Comparison of ENCODE assay signal across 29 cellular contexts in genomic region chr22:27201741-27202140, GRCh38.
DNase-seq lines count a peak whose midpoint lies in the region; ATAC-seq, FAIRE-seq and TF ChIP-seq lines count a peak whose summit lies in the region.
"Had no signal": no experiment of that assay in that cellular context is flagged by ENCODE, and none has a peak within 500 bp of the region (broad histone marks: within the 10 kb centered on the region; RNA-seq: fewer than 3 reads in every experiment).

No MANE protein-coding gene starts in this region.

- H3K27me3 Mint-ChIP-seq in endodermal cell (ENCODE audit: insufficient read depth) = peaks cover 84% of the 10 kb centered on the region
- H3K27me3 Mint-ChIP-seq in nephron (ENCODE audit: low read depth) = peaks cover 22% of the 10 kb centered on the region
- H3K27me3 Mint-ChIP-seq: activated naive CD8-positive, alpha-beta T cell treated with anti-CD3 and anti-CD28 coated beads, Interleukin-2, amount 10 ng/mL, durations not matched to agents 7 days and 5 days had no signal

- H3K9me3 ChIP-seq in A549 (no peaks in the 10 kb centered on the region), PC-9 (ENCODE audit: insufficient read depth, low read depth) (no peaks in the 10 kb centered on the region), endodermal cell (ENCODE audit: control insufficient read depth, low read length) (peaks cover 6% of the 10 kb centered on the region)
- H3K9me3 ChIP-seq: body of pancreas, neutrophil, thoracic aorta had no signal

- H3K4me1 ChIP-seq in A549 = peaks cover 39% of the 10 kb centered on the region
- peaks cover 35% of the 10 kb centered on the region for H3K4me1 ChIP-seq in PC-9 (replicated peaks; ENCODE audit: insufficient read depth)
- H3K4me1 ChIP-seq in endodermal cell (ENCODE audit: control insufficient read depth, insufficient read depth, low read length) = peaks cover 3% of the 10 kb centered on the region

- TF ChIP-seq CTCF in A549 (IDR thresholded peaks at IDR 0.05) (no peak), PC-9 (conservative IDR thresholded peaks at IDR 0.05) (no peak), endodermal cell (conservative IDR thresholded peaks at IDR 0.05) (no peak), nephron (IDR thresholded peaks at IDR 0.05; ENCODE audit: unreplicated experiment in 3 of 3) (no peak)

- H3K36me3 Mint-ChIP-seq in endodermal cell (ENCODE audit: low read depth) = no peaks in the 10 kb centered on the region
- H3K36me3 Mint-ChIP-seq in nephron (ENCODE audit: low read depth) = no peaks in the 10 kb centered on the region
- H3K36me3 Mint-ChIP-seq: activated naive CD8-positive, alpha-beta T cell treated with anti-CD3 and anti-CD28 coated beads, Interleukin-2, amount 10 ng/mL, durations not matched to agents 7 days and 5 days had no signal

- H3K27me3 ChIP-seq in PC-9 (ENCODE audit: insufficient read depth, low read depth) (no peaks in the 10 kb centered on the region), endodermal cell (ENCODE audit: control insufficient read depth, insufficient read depth, low read length, poor library complexity, severe bottlenecking) (peaks cover 21% of the 10 kb centered on the region)
- H3K27me3 ChIP-seq: BLaER1 treated with 17β-estradiol and CSF1 and Interleukin-3, amounts not matched to agents 10 nM and 100 nM; body of pancreas had no signal

- no peaks in the 10 kb centered on the region for H3K9me2 ChIP-seq in PC-9 (ENCODE audit: insufficient read depth)

- intact Hi-C loops in PC-9 (cut with micrococcal nuclease; ENCODE audit: unreplicated experiment) = loop anchor here (1.0 kb wide), 1 partner anchor 38 kb away; no protein-coding TSS in a partner anchor

- TF ChIP-seq RAD21 in A549 (conservative IDR thresholded peaks at IDR 0.05 in 1 of 2, IDR thresholded peaks at IDR 0.05 in 1 of 2) = no peak

- H3K9me3 Mint-ChIP-seq in endodermal cell = peaks cover 6% of the 10 kb centered on the region
- no peaks in the 10 kb centered on the region for H3K9me3 Mint-ChIP-seq in nephron
- H3K9me3 Mint-ChIP-seq: activated naive CD8-positive, alpha-beta T cell treated with anti-CD3 and anti-CD28 coated beads, Interleukin-2, amount 10 ng/mL, durations not matched to agents 7 days and 5 days; H9; T-helper 2 cell treated with Interferon-gamma antibody and Interleukin-4, amounts not matched to agents 5 μg/mL and 100 μg/mL, for 36 hours had no signal

- TF ChIP-seq POLR2A in A549 (IDR thresholded peaks at IDR 0.05; ENCODE audit: low read length) = no peak

- no peaks in the 10 kb centered on the region for H3K79me2 ChIP-seq in PC-9 (ENCODE audit: low read depth)

- H2AFZ ChIP-seq in PC-9 = no peak overlapping the region

- 92% methylated on average over 3 of the region's 3 CpGs for WGBS in A549 (ENCODE audit: missing lambda C conversion rate)
- WGBS in endodermal cell (ENCODE audit: insufficient coverage in 1 of 2, insufficient read length in 1 of 2), 2 experiments = 62 to 87% methylated on average over 2 to 3 of the region's 3 CpGs

- ATAC-seq in A549 (no peak), GM18870 (IDR thresholded peaks at IDR 0.05; ENCODE audit: unreplicated experiment) (no peak)
- ATAC-seq: stimulated activated naive CD8-positive, alpha-beta T cell treated with anti-CD3 and anti-CD28 coated beads, Interleukin-15, Interleukin-2, amounts not matched to agents 100 U/mL and 50 U/mL, for 24 hours had no signal

- CTCF ChIA-PET in A549 (lab: Yijun Ruan, JAX) (interaction anchor here (1.0 kb wide), 1 partner anchor 8 kb away, joined by 3 read pairs; no protein-coding TSS in a partner anchor), PC-9 (lab: Charles Lee) (no interaction called here)

- no peak for DNase-seq in A549 (ENCODE audit: low read depth in 1 of 2, low spot score in 1 of 2)
- DNase-seq in PC-9 = no peak
- DNase-seq in endodermal cell = no peak
- no peak for DNase-seq in activated CD4-positive, alpha-beta T cell treated with anti-CD3 and anti-CD28 coated beads, Interleukin-2, amount 50 U/mL, for 1 hour
- DNase-seq in T-helper 2 cell = no peak
- DNase-seq in DMS153 (lab: John Stamatoyannopoulos, UW) = no peak
- DNase-seq: 8988T; activated CD4-positive, alpha-beta T cell treated with anti-CD3 and anti-CD28 coated beads for 4 hours; activated CD8-positive, alpha-beta memory T cell treated with anti-CD3 and anti-CD28 coated beads for 24 hours; activated gamma-delta T cell; activated naive CD8-positive, alpha-beta T cell treated with anti-CD3 and anti-CD28 coated beads, Interleukin-2, amount 10 ng/mL, durations not matched to agents 7 days and 5 days; activated T-cell treated with anti-CD3 and anti-CD28 coated beads, Interleukin-2, amount 50 U/mL, for 1 hour; body of pancreas; effector CD4-positive, alpha-beta T cell; GF-D8; H9; heart left ventricle; NCI-H1436; NCI-H446; NCI-H774; stimulated activated naive CD8-positive, alpha-beta T cell treated with anti-CD3 and anti-CD28 coated beads, Interleukin-15, Interleukin-2, amounts not matched to agents 100 U/mL and 50 U/mL, for 24 hours had no signal

- H3K27ac Mint-ChIP-seq in endodermal cell (peak overlapping the region; percentile 55), nephron (peak overlapping the region; percentile 94 to 98 (median 97))
- H3K27ac Mint-ChIP-seq: activated naive CD8-positive, alpha-beta T cell treated with anti-CD3 and anti-CD28 coated beads, Interleukin-2, amount 10 ng/mL, durations not matched to agents 7 days and 5 days; T-helper 2 cell treated with Interferon-gamma antibody and Interleukin-4, amounts not matched to agents 5 μg/mL and 100 μg/mL, for 36 hours had no signal

- H3K27ac ChIP-seq in A549 = peak overlapping the region; percentile 77 to 95
- H3K27ac ChIP-seq in PC-9 = peak overlapping the region; percentile 82
- no peak overlapping the region for H3K27ac ChIP-seq in endodermal cell (ENCODE audit: low read depth, low read length)
- H3K27ac ChIP-seq: BLaER1 treated with 17β-estradiol and CSF1 and Interleukin-3, amounts not matched to agents 10 nM and 100 nM; KMS-11; neutrophil; thoracic aorta; VCaP had no signal

- peak overlapping the region; percentile 70; the same call in 1 of the 3 replicates for H3K4me2 ChIP-seq in A549
- peak overlapping the region; percentile 77 for H3K4me2 ChIP-seq in PC-9
- H3K4me2 ChIP-seq: BLaER1 treated with 17β-estradiol and CSF1 and Interleukin-3, amounts not matched to agents 10 nM and 100 nM; KMS-11 had no signal

- H3K4me3 ChIP-seq in A549 (no peak overlapping the region), PC-9 (no peak overlapping the region), endodermal cell (ENCODE audit: low read length) (no peak overlapping the region)
- H3K4me3 ChIP-seq: BLaER1 treated with 17β-estradiol and CSF1 and Interleukin-3, amounts not matched to agents 10 nM and 100 nM; body of pancreas; heart left ventricle had no signal

- peaks cover 24% of the 10 kb centered on the region for H3K4me1 Mint-ChIP-seq in endodermal cell
- H3K4me1 Mint-ChIP-seq in nephron = peaks cover 63% of the 10 kb centered on the region
- H3K4me1 Mint-ChIP-seq: activated naive CD8-positive, alpha-beta T cell treated with anti-CD3 and anti-CD28 coated beads, Interleukin-2, amount 10 ng/mL, durations not matched to agents 7 days and 5 days had no signal

- TF ChIP-seq EP300 in A549 (IDR thresholded peaks at IDR 0.05) = no peak

- POLR2A ChIA-PET in A549 (lab: Yijun Ruan, JAX) = no interaction called here
- POLR2A ChIA-PET in PC-9 (lab: Charles Lee; ENCODE audit: unreplicated experiment) = no interaction called here

- H4K20me1 ChIP-seq in PC-9 (ENCODE audit: insufficient read depth) = no peaks in the 10 kb centered on the region
- H4K20me1 ChIP-seq: BLaER1 treated with 17β-estradiol and CSF1 and Interleukin-3, amounts not matched to agents 10 nM and 100 nM had no signal

- no peak overlapping the region for H3K9ac ChIP-seq in endodermal cell (ENCODE audit: extremely low read depth, low read length, poor library complexity, severe bottlenecking)
- H3K9ac ChIP-seq: BLaER1 treated with 17β-estradiol and CSF1 and Interleukin-3, amounts not matched to agents 10 nM and 100 nM; KMS-11 had no signal

- BruUV-seq in PC-9 (replicated peaks; lab: Mats Ljungman, UMichigan) = no TSS peak

- H3K4me3 Mint-ChIP-seq in endodermal cell (no peak overlapping the region), nephron (no peak overlapping the region)
- H3K4me3 Mint-ChIP-seq: activated naive CD8-positive, alpha-beta T cell treated with anti-CD3 and anti-CD28 coated beads, Interleukin-2, amount 10 ng/mL, durations not matched to agents 7 days and 5 days; H9; T-helper 2 cell treated with Interferon-gamma antibody and Interleukin-4, amounts not matched to agents 5 μg/mL and 100 μg/mL, for 36 hours had no signal

- FAIRE-seq in A549 (lab: Jason Lieb, UNC) = no peak

- no peaks in the 10 kb centered on the region for H3K36me3 ChIP-seq in PC-9 (ENCODE audit: low read depth)
- no peaks in the 10 kb centered on the region for H3K36me3 ChIP-seq in endodermal cell (ENCODE audit: control insufficient read depth, insufficient read depth, low read length)
- H3K36me3 ChIP-seq: BLaER1 treated with 17β-estradiol and CSF1 and Interleukin-3, amounts not matched to agents 10 nM and 100 nM; heart left ventricle; neutrophil; thoracic aorta had no signal

- H3F3A ChIP-seq in PC-9 (ENCODE audit: insufficient read depth, low read depth) = peaks cover 23% of the 10 kb centered on the region

TF ChIP-seq in A549, 52 proteins besides CTCF, POLR2A, EP300 and RAD21:
- no peak for TF ChIP-seq MYC (IDR thresholded peaks at IDR 0.05; ENCODE audit: borderline replicate concordance, low read length)
- no peak for TF ChIP-seq PHF8 (IDR thresholded peaks at IDR 0.05; ENCODE audit: borderline replicate concordance, low read depth)
- no peak for TF ChIP-seq FOSB (CRISPR knock-in tag; IDR thresholded peaks at IDR 0.05)
